In genomic region chr18:76997951-76998808, GRCh38 we compare ENCODE assay signal across 20 cellular contexts.
"Had no signal": no experiment of that assay in that cellular context is flagged by ENCODE, and none has a peak within 500 bp of the region (broad histone marks: within the 10 kb centered on the region; RNA-seq: fewer than 3 reads in every experiment).

No MANE protein-coding gene starts in this region.

- H3K4me3 Mint-ChIP-seq: naive thymus-derived CD4-positive, alpha-beta T cell had no signal

- H3K27me3 ChIP-seq: heart left ventricle, neutrophil, ovary, upper lobe of right lung had no signal

- DNase-seq: activated CD4-positive, alpha-beta T cell treated with anti-CD3 and anti-CD28 coated beads for 1 hour; activated CD4-positive, alpha-beta T cell treated with anti-CD3 and anti-CD28 coated beads, Interleukin-2, amount 50 U/mL, for 1 hour; activated CD8-positive, alpha-beta memory T cell treated with anti-CD3 and anti-CD28 coated beads, Interleukin-2, amount 50 U/mL, for 48 hours; activated naive CD4-positive, alpha-beta T cell treated with Interleukin-2 at 50 U/mL for 16 hours; amygdala; effector CD4-positive, alpha-beta T cell; heart left ventricle; naive thymus-derived CD4-positive, alpha-beta T cell; stimulated activated CD4-positive, alpha-beta T cell treated with anti-CD3 and anti-CD28 coated beads, Interleukin-2, amount 100 ng/mL, for 48 hours; stimulated activated CD8-positive, alpha-beta memory T cell treated with anti-CD3 and anti-CD28 coated beads, Interleukin-4, amount 100 ng/mL, for 48 hours; stimulated activated naive CD4-positive, alpha-beta T cell treated with Interleukin-2 at 50 U/mL for 16 hours; T-helper 9 cell; upper lobe of right lung had no signal

- H3K4me3 ChIP-seq: gastroesophageal sphincter, heart left ventricle, lung, ovary, prostate gland, thoracic aorta, upper lobe of right lung had no signal

- H3K27ac ChIP-seq: gastroesophageal sphincter, heart left ventricle, neutrophil, ovary, prostate gland, thoracic aorta, upper lobe of right lung had no signal

- H3K4me1 ChIP-seq: prostate gland, upper lobe of right lung had no signal

- H3K9me3 ChIP-seq: heart left ventricle, neutrophil, ovary, prostate gland, thoracic aorta, upper lobe of right lung had no signal

- ATAC-seq: esophagus mucosa; gastroesophageal sphincter; heart left ventricle; naive thymus-derived CD4-positive, alpha-beta T cell; upper lobe of right lung had no signal

- H3K36me3 ChIP-seq: gastroesophageal sphincter, heart left ventricle, neutrophil, ovary, prostate gland, thoracic aorta, upper lobe of right lung had no signal

- H3K36me3 Mint-ChIP-seq: naive thymus-derived CD4-positive, alpha-beta T cell had no signal

- H3K9me3 Mint-ChIP-seq: naive thymus-derived CD4-positive, alpha-beta T cell had no signal
